36 cellular contexts compared by ENCODE assay signal in genomic region chr3:114270019-114270418, GRCh38. TPM values are rescaled to one million over a fixed set of nuclear protein-coding genes. Genes with fewer than 3 reads are reported as not detected.
"Had no signal": no experiment of that assay in that cellular context is flagged by ENCODE, and none has a peak within 500 bp of the region (broad histone marks: within the 10 kb centered on the region; RNA-seq: fewer than 3 reads in every experiment).

No MANE protein-coding gene starts in this region.

- DNase-seq: Kasumi-1, MG63, MM.1S, MV-4-11, NCI-H1048, NCI-H1092, NCI-H1092 treated with DMSO at 0.1 percent for 48 hours, NCI-H1105, NCI-H1105 treated with DMSO at 0.1 percent for 48 hours, NCI-H1417, NCI-H1417 treated with DMSO at 0.1 percent for 48 hours, NCI-H1436, NCI-H1436 treated with DMSO at 0.1 percent for 48 hours, NCI-H146, NCI-H1694, NCI-H1694 treated with DMSO at 0.1 percent for 48 hours, NCI-H187, NCI-H187 treated with DMSO at 0.1 percent for 48 hours, NCI-H1930, NCI-H2029, NCI-H2029 treated with DMSO at 0.1 percent for 48 hours, NCI-H2081, NCI-H2081 treated with DMSO at 0.1 percent for 48 hours, NCI-H2107, NCI-H2171, NCI-H2171 treated with DMSO at 0.1 percent for 48 hours, NCI-H2227 treated with DMSO at 0.1 percent for 48 hours, NCI-H226, NCI-H345, NCI-H446, NCI-H446 treated with DMSO at 0.1 percent for 48 hours, NCI-H510A had no signal

RNA-seq across cellular contexts. Expression of gene TIGIT, which starts 23.8 kb away (rescaled TPM):
- total RNA-seq: LHCN-M2, M059J, MCF 10A, NCI-H460 had no signal

RNA-seq across cellular contexts. Expression of gene ZNF80, which starts 32.6 kb away (rescaled TPM):
- total RNA-seq: M059J, MCF 10A, NCI-H460 had no signal
